In genomic region chr15:41513282-41514227, GRCh38 we compare ENCODE assay signal across 1 cellular context.
TF ChIP-seq lines count a peak whose summit lies in the region.

Gene LTK (minus strand): TSS chr15:41513827. CDS start chr15:41513709, 118 bp downstream.

TF ChIP-seq in K562, 482 proteins besides CTCF, POLR2A, EP300 and RAD21 (continued from another document and continues in another):
- TF ChIP-seq, protein P1, sequence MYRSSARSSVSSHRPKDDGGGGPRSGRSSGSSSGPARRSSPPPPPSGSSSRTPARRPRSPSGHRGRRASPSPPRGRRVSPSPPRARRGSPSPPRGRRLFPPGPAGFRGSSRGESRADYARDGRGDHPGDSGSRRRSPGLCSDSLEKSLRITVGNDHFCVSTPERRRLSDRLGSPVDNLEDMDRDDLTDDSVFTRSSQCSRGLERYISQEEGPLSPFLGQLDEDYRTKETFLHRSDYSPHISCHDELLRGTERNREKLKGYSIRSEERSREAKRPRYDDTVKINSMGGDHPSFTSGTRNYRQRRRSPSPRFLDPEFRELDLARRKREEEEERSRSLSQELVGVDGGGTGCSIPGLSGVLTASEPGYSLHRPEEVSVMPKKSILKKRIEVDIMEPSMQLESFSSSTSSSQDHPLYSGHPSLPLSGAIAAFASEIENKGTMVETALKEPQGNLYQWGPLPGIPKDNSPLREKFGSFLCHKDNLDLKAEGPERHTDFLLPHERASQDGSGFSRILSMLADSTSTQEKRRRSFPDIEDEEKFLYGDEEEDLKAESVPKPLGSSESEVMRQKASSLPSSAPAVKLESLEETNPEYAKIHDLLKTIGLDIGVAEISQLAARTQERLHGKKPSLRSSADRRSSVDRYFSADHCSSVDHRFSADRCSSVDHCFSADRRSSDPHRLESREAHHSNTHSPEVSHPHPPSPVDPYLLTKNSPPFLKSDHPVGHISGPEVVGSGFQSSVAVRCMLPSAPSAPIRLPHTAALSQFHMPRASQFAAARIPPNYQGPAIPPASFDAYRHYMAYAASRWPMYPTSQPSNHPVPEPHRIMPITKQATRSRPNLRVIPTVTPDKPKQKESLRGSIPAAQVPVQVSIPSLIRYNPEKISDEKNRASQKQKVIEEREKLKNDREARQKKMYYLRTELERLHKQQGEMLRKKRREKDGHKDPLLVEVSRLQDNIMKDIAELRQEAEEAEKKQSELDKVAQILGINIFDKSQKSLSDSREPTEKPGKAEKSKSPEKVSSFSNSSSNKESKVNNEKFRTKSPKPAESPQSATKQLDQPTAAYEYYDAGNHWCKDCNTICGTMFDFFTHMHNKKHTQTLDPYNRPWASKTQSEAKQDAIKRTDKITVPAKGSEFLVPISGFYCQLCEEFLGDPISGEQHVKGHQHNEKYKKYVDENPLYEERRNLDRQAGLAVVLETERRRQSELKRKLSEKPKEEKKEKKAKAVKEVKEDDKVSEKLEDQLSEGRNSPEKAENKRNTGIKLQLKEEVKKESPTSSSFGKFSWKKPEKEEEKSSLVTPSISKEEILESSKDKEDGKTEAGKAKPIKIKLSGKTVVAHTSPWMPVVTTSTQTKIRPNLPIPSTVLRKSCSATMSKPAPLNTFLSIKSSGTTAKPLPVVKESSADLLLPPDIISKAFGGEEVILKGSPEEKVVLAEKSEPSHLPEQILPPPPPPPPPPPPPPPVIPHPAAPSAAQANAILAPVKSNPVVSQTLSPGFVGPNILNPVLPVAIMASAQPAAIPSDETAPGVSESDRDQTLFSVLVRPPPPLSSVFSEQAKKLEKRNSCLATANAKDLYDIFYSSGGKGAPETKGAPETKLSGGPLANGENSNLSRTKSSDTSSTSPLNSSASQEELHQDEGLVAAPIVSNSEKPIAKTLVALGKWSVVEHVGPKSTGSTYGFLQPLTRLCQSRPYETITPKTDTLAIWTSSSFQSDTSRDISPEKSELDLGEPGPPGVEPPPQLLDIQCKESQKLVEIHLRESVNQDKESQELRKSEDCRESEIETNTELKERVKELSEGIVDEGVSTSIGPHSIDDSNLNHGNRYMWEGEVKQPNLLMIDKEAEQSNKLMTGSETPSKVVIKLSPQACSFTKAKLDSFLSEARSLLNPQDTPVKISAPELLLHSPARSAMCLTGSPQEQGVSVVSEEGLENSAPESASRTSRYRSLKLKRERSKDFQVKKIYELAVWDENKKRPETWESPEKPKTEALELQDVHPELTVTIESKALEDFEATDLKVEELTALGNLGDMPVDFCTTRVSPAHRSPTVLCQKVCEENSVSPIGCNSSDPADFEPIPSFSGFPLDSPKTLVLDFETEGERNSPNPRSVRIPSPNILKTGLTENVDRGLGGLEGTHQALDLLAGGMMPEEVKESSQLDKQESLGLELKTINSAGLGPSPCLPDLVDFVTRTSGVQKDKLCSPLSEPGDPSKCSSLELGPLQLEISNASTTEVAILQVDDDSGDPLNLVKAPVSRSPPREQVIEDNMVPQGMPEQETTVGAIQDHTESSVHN (IDR thresholded peaks at IDR 0.05; ENCODE audit: borderline replicate concordance in 1 of 2, low read depth in 1 of 2), result no peak
- no peak for TF ChIP-seq ZNF133 (CRISPR knock-in tag; IDR thresholded peaks at IDR 0.05)
- TF ChIP-seq, protein P2, sequence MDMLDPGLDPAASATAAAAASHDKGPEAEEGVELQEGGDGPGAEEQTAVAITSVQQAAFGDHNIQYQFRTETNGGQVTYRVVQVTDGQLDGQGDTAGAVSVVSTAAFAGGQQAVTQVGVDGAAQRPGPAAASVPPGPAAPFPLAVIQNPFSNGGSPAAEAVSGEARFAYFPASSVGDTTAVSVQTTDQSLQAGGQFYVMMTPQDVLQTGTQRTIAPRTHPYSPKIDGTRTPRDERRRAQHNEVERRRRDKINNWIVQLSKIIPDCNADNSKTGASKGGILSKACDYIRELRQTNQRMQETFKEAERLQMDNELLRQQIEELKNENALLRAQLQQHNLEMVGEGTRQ (CRISPR knock-in tag; IDR thresholded peaks at IDR 0.05), result no peak
- TF ChIP-seq MBD2 (IDR thresholded peaks at IDR 0.05; ENCODE audit: borderline replicate concordance, low read depth), result no peak
- TF ChIP-seq RBBP5 (IDR thresholded peaks at IDR 0.05; ENCODE audit: borderline replicate concordance, insufficient read depth, low read length, poor library complexity, severe bottlenecking), result peak; percentile 20
- TF ChIP-seq TCFL5 (CRISPR knock-in tag; conservative IDR thresholded peaks at IDR 0.05), result no peak
- TF ChIP-seq SIN3B (IDR thresholded peaks at IDR 0.05; ENCODE audit: low read depth), result no peak
- TF ChIP-seq ARID3B (CRISPR knock-in tag; IDR thresholded peaks at IDR 0.05; ENCODE audit: borderline replicate concordance), result no peak
- TF ChIP-seq PTTG1 (tag; IDR thresholded peaks at IDR 0.05; ENCODE audit: low read depth), result no peak
- TF ChIP-seq SETDB1 (IDR thresholded peaks at IDR 0.05; ENCODE audit: low read length), result no peak
- no peak for TF ChIP-seq ZFPM2 (CRISPR knock-in tag; IDR thresholded peaks at IDR 0.05)
- TF ChIP-seq PREB (CRISPR knock-in tag; IDR thresholded peaks at IDR 0.05), result no peak
- TF ChIP-seq MEIS2 (IDR thresholded peaks at IDR 0.05; ENCODE audit: partially characterized antibody), result peak; percentile 87
- no peak for TF ChIP-seq SMARCE1 (IDR thresholded peaks at IDR 0.05)
- no peak for TF ChIP-seq SMARCA5 (IDR thresholded peaks at IDR 0.05)
- no peak for TF ChIP-seq MTA2 (IDR thresholded peaks at IDR 0.05; ENCODE audit: low read depth)
- TF ChIP-seq POLR2H (tag; IDR thresholded peaks at IDR 0.05; ENCODE audit: low read depth), result no peak
- TF ChIP-seq ZFP1 (CRISPR knock-in tag; IDR thresholded peaks at IDR 0.05), result no peak
- TF ChIP-seq TBP (optimal IDR thresholded peaks at IDR 0.05; ENCODE audit: low read depth, low read length), result no peak
- TF ChIP-seq SAP30 (IDR thresholded peaks at IDR 0.05; ENCODE audit: borderline replicate concordance, insufficient read depth, low read depth, low read length, poor library complexity, severe bottlenecking), result peak; percentile 95
- peak; percentile 93 for TF ChIP-seq CBFB (CRISPR knock-in tag; IDR thresholded peaks at IDR 0.05)
- no peak for TF ChIP-seq ZNF77 (CRISPR knock-in tag; IDR thresholded peaks at IDR 0.05)
- TF ChIP-seq, protein P3, sequence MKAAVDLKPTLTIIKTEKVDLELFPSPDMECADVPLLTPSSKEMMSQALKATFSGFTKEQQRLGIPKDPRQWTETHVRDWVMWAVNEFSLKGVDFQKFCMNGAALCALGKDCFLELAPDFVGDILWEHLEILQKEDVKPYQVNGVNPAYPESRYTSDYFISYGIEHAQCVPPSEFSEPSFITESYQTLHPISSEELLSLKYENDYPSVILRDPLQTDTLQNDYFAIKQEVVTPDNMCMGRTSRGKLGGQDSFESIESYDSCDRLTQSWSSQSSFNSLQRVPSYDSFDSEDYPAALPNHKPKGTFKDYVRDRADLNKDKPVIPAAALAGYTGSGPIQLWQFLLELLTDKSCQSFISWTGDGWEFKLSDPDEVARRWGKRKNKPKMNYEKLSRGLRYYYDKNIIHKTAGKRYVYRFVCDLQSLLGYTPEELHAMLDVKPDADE (conservative IDR thresholded peaks at IDR 0.05; ENCODE audit: control insufficient read depth, low read depth, low read length), result 0 out of 2 replicates have a peak, but pooled peaks have one; percentile 56
- TF ChIP-seq ZNF134 (CRISPR knock-in tag; conservative IDR thresholded peaks at IDR 0.05), result no peak
- TF ChIP-seq THAP7 (CRISPR knock-in tag; IDR thresholded peaks at IDR 0.05), result no peak
- no peak for TF ChIP-seq MTA1 (IDR thresholded peaks at IDR 0.05; ENCODE audit: borderline replicate concordance)
- no peak for TF ChIP-seq CGGBP1 (CRISPR knock-in tag; IDR thresholded peaks at IDR 0.05)
- no peak for TF ChIP-seq NELFE (IDR thresholded peaks at IDR 0.05; ENCODE audit: insufficient read depth, insufficient read length)
- no peak for TF ChIP-seq ATF3 (IDR thresholded peaks at IDR 0.05)
- TF ChIP-seq ATF3 (CRISPR knock-in tag; conservative IDR thresholded peaks at IDR 0.05), result no peak
- TF ChIP-seq CREBBP (IDR thresholded peaks at IDR 0.05; ENCODE audit: low read depth, low read length), result no peak
- TF ChIP-seq NONO (IDR thresholded peaks at IDR 0.05; ENCODE audit: low read depth in 2 of 2, low read length in 1 of 2), result no peak
- TF ChIP-seq, protein P4, sequence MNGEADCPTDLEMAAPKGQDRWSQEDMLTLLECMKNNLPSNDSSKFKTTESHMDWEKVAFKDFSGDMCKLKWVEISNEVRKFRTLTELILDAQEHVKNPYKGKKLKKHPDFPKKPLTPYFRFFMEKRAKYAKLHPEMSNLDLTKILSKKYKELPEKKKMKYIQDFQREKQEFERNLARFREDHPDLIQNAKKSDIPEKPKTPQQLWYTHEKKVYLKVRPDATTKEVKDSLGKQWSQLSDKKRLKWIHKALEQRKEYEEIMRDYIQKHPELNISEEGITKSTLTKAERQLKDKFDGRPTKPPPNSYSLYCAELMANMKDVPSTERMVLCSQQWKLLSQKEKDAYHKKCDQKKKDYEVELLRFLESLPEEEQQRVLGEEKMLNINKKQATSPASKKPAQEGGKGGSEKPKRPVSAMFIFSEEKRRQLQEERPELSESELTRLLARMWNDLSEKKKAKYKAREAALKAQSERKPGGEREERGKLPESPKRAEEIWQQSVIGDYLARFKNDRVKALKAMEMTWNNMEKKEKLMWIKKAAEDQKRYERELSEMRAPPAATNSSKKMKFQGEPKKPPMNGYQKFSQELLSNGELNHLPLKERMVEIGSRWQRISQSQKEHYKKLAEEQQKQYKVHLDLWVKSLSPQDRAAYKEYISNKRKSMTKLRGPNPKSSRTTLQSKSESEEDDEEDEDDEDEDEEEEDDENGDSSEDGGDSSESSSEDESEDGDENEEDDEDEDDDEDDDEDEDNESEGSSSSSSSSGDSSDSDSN (IDR thresholded peaks at IDR 0.05; ENCODE audit: borderline replicate concordance in 1 of 2, low read depth in 2 of 2, low read length in 2 of 2), result peak; percentile 50 to 71; a peak in 2 of 4 replicates
- TF ChIP-seq ARID1B (IDR thresholded peaks at IDR 0.05), result 0 out of 2 replicates have a peak, but pooled peaks have one; percentile 23
- no peak for TF ChIP-seq POU5F1 (IDR thresholded peaks at IDR 0.05; ENCODE audit: borderline replicate concordance, low read depth, low read length, partially characterized antibody)
- TF ChIP-seq RBM34 (IDR thresholded peaks at IDR 0.05; ENCODE audit: borderline replicate concordance, insufficient read depth, low read length), result no peak
- TF ChIP-seq FIP1L1 (IDR thresholded peaks at IDR 0.05; ENCODE audit: low read depth, low read length, poor library complexity, severe bottlenecking), result peak; percentile 8
- TF ChIP-seq CXXC5 (CRISPR knock-in tag; IDR thresholded peaks at IDR 0.05), result peak; percentile 49; the same call in 1 of the 2 replicates
- TF ChIP-seq, protein P5, sequence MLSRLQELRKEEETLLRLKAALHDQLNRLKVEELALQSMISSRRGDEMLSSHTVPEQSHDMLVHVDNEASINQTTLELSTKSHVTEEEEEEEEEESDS (CRISPR knock-in tag; IDR thresholded peaks at IDR 0.05), result no peak
- no peak for TF ChIP-seq NBN (IDR thresholded peaks at IDR 0.05; ENCODE audit: low read depth)
- no peak for TF ChIP-seq ELF4 (CRISPR knock-in tag; IDR thresholded peaks at IDR 0.05)
- TF ChIP-seq SFPQ (IDR thresholded peaks at IDR 0.05; ENCODE audit: low read depth, low read length), result no peak
